Comparison of ENCODE assay signal across 8 cellular contexts in the genomic region with DNA sequence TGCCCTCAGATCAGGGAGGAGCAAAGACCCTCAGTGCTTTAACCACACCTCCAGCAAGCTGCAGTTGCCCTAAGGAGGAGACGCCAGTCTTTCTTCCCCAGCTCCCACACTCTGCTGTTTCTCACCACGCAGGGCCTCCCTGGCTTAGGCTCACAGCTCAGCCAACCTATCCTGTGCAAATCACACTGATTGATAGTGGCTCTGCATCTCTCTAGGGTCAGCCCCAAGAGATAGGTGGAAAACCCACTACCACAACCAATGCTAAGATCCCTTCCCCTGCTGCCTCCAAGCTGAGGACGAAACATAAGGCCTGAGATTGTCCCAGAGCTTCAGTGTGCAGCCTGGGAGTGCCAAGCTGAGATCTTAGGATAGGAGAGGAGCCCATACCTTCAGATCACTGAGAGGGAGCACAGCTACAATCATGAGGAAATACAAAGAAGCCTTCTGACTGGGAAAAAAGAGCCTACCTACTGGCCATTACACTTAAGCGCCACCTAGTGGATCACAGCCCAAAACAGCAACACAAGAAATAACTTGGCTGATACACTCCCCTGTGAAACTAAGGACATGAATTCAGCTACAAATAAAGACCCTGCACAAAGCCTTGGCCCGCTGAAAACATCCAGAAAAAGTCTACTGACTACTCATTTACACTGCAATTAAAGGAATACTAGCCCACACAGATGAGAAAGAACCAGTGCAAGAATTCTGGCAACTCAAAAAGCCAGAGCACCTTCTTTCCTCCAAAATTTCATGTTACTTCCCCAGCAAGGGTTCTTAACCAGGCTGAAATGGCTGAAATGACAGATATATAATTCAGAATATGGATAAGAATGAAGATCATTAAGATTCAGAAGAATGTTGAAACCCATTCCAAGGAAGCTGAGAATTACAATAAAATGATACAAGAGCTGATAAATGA.
DNase-seq lines count a peak whose midpoint lies in the region; ATAC-seq, FAIRE-seq and TF ChIP-seq lines count a peak whose summit lies in the region.

No MANE protein-coding gene starts in this region.

- TF ChIP-seq RAD21 in HepG2 (CRISPR knock-in tag; IDR thresholded peaks at IDR 0.05): no peak

- POLR2A ChIA-PET in HepG2 (lab: Yijun Ruan, JAX): no interaction called here

- peak in 2 of 3 donors; percentile 15 to 30 for TF ChIP-seq CTCF in breast epithelium (IDR thresholded peaks at IDR 0.05)
- peak; percentile 77 for TF ChIP-seq CTCF in HepG2 (CRISPR knock-in tag; IDR thresholded peaks at IDR 0.05)
- TF ChIP-seq CTCF in vagina (IDR thresholded peaks at IDR 0.05): peak in 2 of 3 experiments; percentile 18

- no peaks in the 10 kb centered on the region for H3K79me2 ChIP-seq in HepG2 (ENCODE audit: insufficient read depth, low read length)

- no peak overlapping the region for H3K4me3 ChIP-seq in NT2/D1 (ENCODE audit: insufficient read length, low read depth)
- H3K4me3 ChIP-seq in breast epithelium: no peak overlapping the region
- no peak overlapping the region for H3K4me3 ChIP-seq in HepG2 (replicated peaks in 1 of 3; ENCODE audit: insufficient read depth in 1 of 3, low read depth in 2 of 3, low read length in 3 of 3)
- no peak overlapping the region for H3K4me3 ChIP-seq in vagina

- H3K9me3 ChIP-seq in NT2/D1 (ENCODE audit: insufficient read depth, low read length): no peaks in the 10 kb centered on the region
- no peaks in the 10 kb centered on the region for H3K9me3 ChIP-seq in breast epithelium
- no peaks in the 10 kb centered on the region for H3K9me3 ChIP-seq in HepG2 (ENCODE audit: low read length)
- no peaks in the 10 kb centered on the region for H3K9me3 ChIP-seq in vagina

- no peak overlapping the region for H3K4me2 ChIP-seq in HepG2 (ENCODE audit: low read depth, low read length)

- intact Hi-C loops in breast epithelium (cut with DNase I; ENCODE audit: low total_unique reads) (no loop called here), HepG2 (cut with micrococcal nuclease; ENCODE audit: unreplicated experiment) (loop anchor here (1.0 to 10.0 kb wide), 4 partner anchors 59 to 1938 kb away; no protein-coding TSS in a partner anchor), vagina (cut with DNase I) (no loop called here)

- CTCF ChIA-PET in HepG2 (lab: Yijun Ruan, JAX; ENCODE audit: low intra/inter-chr PET ratio, low total read pairs): interaction anchor here (0.9 to 1.5 kb wide), 3 partner anchors 59 to 149 kb away, joined by 3 to 8 read pairs (median 6); no protein-coding TSS in a partner anchor

- no TSS peak for BruUV-seq in HepG2 (replicated peaks; lab: Mats Ljungman, UMichigan)

- DNase-seq in Caki2 (ENCODE audit: low read depth) (peak; percentile 37), NT2/D1 (ENCODE audit: low read depth, low spot score) (peak; percentile 76), breast epithelium (ENCODE audit: low spot score in 2 of 2) (no peak), HepG2 (ENCODE audit: low spot score) (peak; percentile 54), vagina (ENCODE audit: extremely low spot score in 2 of 2) (no peak)

- no peak for TF ChIP-seq POLR2A in breast epithelium (IDR thresholded peaks at IDR 0.05)
- TF ChIP-seq POLR2A in HepG2 (IDR thresholded peaks at IDR 0.05; ENCODE audit: insufficient read depth in 1 of 2, low read depth in 2 of 2, low read length in 2 of 2): no peak
- no peak for TF ChIP-seq POLR2A in vagina (IDR thresholded peaks at IDR 0.05)

- no peak overlapping the region for H2AFZ ChIP-seq in HepG2 (ENCODE audit: low read length)

- H3K4me1 ChIP-seq in NT2/D1 (ENCODE audit: insufficient read depth, insufficient read length): no peaks in the 10 kb centered on the region
- no peaks in the 10 kb centered on the region for H3K4me1 ChIP-seq in breast epithelium
- no peaks in the 10 kb centered on the region for H3K4me1 ChIP-seq in HepG2 (ENCODE audit: insufficient read depth, low read length)
- no peaks in the 10 kb centered on the region for H3K4me1 ChIP-seq in vagina

- H4K20me1 ChIP-seq in HepG2 (ENCODE audit: insufficient read depth, low read length): no peaks in the 10 kb centered on the region

- H3K36me3 ChIP-seq in NT2/D1 (ENCODE audit: insufficient read depth, insufficient read length, low read length): no peaks in the 10 kb centered on the region
- no peaks in the 10 kb centered on the region for H3K36me3 ChIP-seq in breast epithelium
- H3K36me3 ChIP-seq in HepG2 (replicated peaks in 1 of 2; ENCODE audit: control insufficient read depth in 1 of 2, insufficient read depth in 2 of 2, low read length in 2 of 2): no peaks in the 10 kb centered on the region
- no peaks in the 10 kb centered on the region for H3K36me3 ChIP-seq in vagina

- FAIRE-seq in HepG2 (lab: Jason Lieb, UNC): peak; percentile 70

- TF ChIP-seq EP300 in HepG2 (IDR thresholded peaks at IDR 0.05; ENCODE audit: low read depth in 2 of 2, low read length in 2 of 2) (no peak), HepG2 (CRISPR knock-in tag; IDR thresholded peaks at IDR 0.05; ENCODE audit: borderline replicate concordance) (no peak)

- 0% methylated on average over 4 of the region's 5 CpGs for WGBS in HepG2 (ENCODE audit: low lambda C conversion rate)

- H3K9ac ChIP-seq in NT2/D1 (ENCODE audit: insufficient read length, low read depth) (no peak overlapping the region), HepG2 (ENCODE audit: insufficient read depth, low read depth, low read length) (no peak overlapping the region)

- in situ Hi-C loops in Caki2 (cut with HindIII; ENCODE audit: low pct_unique_long_range_greater_than_20kb, low sequenced_read_pairs): no loop called here
- in situ Hi-C loops in HepG2 (cut with HindIII; ENCODE audit: extremely low pct_ligation_motif_present, low pct_unique_long_range_greater_than_20kb): loop anchor here (5.0 kb wide), 1 partner anchor 151 kb away; no protein-coding TSS in a partner anchor

- H3K27ac ChIP-seq in breast epithelium: no peak overlapping the region
- no peak overlapping the region for H3K27ac ChIP-seq in HepG2 (ENCODE audit: extremely low read length, insufficient read depth, low read length)
- H3K27ac ChIP-seq in vagina: no peak overlapping the region

- H3K27me3 ChIP-seq in NT2/D1 (ENCODE audit: insufficient read depth, insufficient read length) (no peaks in the 10 kb centered on the region), breast epithelium (no peaks in the 10 kb centered on the region), HepG2 (ENCODE audit: control insufficient read depth in 1 of 2, insufficient read depth in 2 of 2, low read length in 2 of 2) (no peaks in the 10 kb centered on the region), vagina (no peaks in the 10 kb centered on the region)

- ATAC-seq in GM18861 (IDR thresholded peaks at IDR 0.05; ENCODE audit: unreplicated experiment): peak; percentile 79
- ATAC-seq in HG03439 (IDR thresholded peaks at IDR 0.05; ENCODE audit: unreplicated experiment): peak; percentile 71
- peak; percentile 89 for ATAC-seq in HepG2
- ATAC-seq in HG03457 (IDR thresholded peaks at IDR 0.05; ENCODE audit: unreplicated experiment): no peak

TF ChIP-seq in HepG2, 621 proteins besides CTCF, POLR2A, EP300 and RAD21:
- TF ChIP-seq XRCC5 (optimal IDR thresholded peaks at IDR 0.05; ENCODE audit: low read length) (peak; percentile 53), MATR3 (CRISPR knock-in tag; IDR thresholded peaks at IDR 0.05) (no peak), HOXA9 (CRISPR knock-in tag; IDR thresholded peaks at IDR 0.05; ENCODE audit: borderline replicate concordance) (no peak), TP53 (CRISPR knock-in tag; conservative IDR thresholded peaks at IDR 0.05) (no peak), STAG1 (CRISPR knock-in tag; IDR thresholded peaks at IDR 0.05) (peak; percentile 57), GZF1 (CRISPR knock-in tag; IDR thresholded peaks at IDR 0.05) (no peak), SMC3 (IDR thresholded peaks at IDR 0.05; ENCODE audit: low read length) (peak; percentile 69), RFX1 (IDR thresholded peaks at IDR 0.05) (no peak), ZNF260 (CRISPR knock-in tag; IDR thresholded peaks at IDR 0.05; ENCODE audit: borderline replicate concordance, low read depth) (no peak)
- TF ChIP-seq, protein P1, sequence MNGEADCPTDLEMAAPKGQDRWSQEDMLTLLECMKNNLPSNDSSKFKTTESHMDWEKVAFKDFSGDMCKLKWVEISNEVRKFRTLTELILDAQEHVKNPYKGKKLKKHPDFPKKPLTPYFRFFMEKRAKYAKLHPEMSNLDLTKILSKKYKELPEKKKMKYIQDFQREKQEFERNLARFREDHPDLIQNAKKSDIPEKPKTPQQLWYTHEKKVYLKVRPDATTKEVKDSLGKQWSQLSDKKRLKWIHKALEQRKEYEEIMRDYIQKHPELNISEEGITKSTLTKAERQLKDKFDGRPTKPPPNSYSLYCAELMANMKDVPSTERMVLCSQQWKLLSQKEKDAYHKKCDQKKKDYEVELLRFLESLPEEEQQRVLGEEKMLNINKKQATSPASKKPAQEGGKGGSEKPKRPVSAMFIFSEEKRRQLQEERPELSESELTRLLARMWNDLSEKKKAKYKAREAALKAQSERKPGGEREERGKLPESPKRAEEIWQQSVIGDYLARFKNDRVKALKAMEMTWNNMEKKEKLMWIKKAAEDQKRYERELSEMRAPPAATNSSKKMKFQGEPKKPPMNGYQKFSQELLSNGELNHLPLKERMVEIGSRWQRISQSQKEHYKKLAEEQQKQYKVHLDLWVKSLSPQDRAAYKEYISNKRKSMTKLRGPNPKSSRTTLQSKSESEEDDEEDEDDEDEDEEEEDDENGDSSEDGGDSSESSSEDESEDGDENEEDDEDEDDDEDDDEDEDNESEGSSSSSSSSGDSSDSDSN (CRISPR knock-in tag; IDR thresholded peaks at IDR 0.05): no peak

Comparison
In these comparisons a context has a peak if more than half of its experiments do, and no peak if none do; other contexts are left out.
1. DNase-seq: peak in Caki2 (single experiment), NT2/D1 (single experiment) and HepG2 (single experiment); none in breast epithelium (0 of 2) and vagina (0 of 2).
2. CTCF ChIP-seq: peak in every context shown above with its lines; median percentile 77 in HepG2; 22 in breast epithelium; 18 in vagina.